ENCODE assay signal across 15 cellular contexts in the genomic region with DNA sequence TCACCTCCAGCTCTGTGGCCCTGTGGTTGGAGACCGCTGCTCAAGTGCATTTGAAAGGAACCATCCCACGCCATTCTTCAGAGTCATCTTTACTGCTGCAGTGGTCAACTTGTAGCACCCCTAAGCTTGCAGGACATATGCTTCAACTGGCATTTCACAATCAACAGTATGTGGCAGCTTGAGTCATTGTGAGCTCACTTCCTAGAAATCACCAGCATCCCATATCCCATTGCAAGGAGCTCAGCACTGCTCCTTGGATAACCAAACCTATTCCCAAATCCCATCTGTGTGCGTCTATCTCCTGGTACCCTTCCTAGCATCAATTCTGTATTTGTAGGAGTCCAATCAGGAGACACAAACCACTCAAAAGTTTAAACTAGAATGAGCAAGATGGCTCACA. TPM values are rescaled to one million over a fixed set of nuclear protein-coding genes. Genes with fewer than 3 reads are reported as not detected.
"Had no signal": no experiment of that assay in that cellular context is flagged by ENCODE, and none has a peak within 500 bp of the region (broad histone marks: within the 10 kb centered on the region; RNA-seq: fewer than 3 reads in every experiment).

No MANE protein-coding gene starts in this region.

RNA-seq across cellular contexts. Expression of a gene that starts 51.0 kb away (rescaled TPM):
- total RNA-seq: activated B cell treated with CpG ODN at 0.5 μM for 24 hours; activated CD4-positive, alpha-beta memory T cell treated with anti-CD3 and anti-CD28 coated beads for 36 hours; activated CD4-positive, alpha-beta memory T cell treated with anti-CD3 and anti-CD28 coated beads, Interleukin-2, amount 10 ng/mL, durations not matched to agents 7 days and 5 days; activated CD4-positive, alpha-beta T cell treated with anti-CD3 and anti-CD28 coated beads for 36 hours; activated CD4-positive, alpha-beta T cell treated with anti-CD3 and anti-CD28 coated beads, Interleukin-2, amount 10 ng/mL, durations not matched to agents 24 days and 14 days; activated CD4-positive, alpha-beta T cell treated with anti-CD3 and anti-CD28 coated beads, Interleukin-2, amount 10 ng/mL, durations not matched to agents 7 days and 5 days; activated CD8-positive, alpha-beta memory T cell treated with anti-CD3 and anti-CD28 coated beads for 36 hours; activated CD8-positive, alpha-beta memory T cell treated with anti-CD3 and anti-CD28 coated beads, Interleukin-2, amount 10 ng/mL, durations not matched to agents 7 days and 5 days; activated CD8-positive, alpha-beta T cell treated with anti-CD3 and anti-CD28 coated beads for 36 hours; activated CD8-positive, alpha-beta T cell treated with anti-CD3 and anti-CD28 coated beads, Interleukin-2, amount 10 ng/mL, durations not matched to agents 7 days and 5 days; T-cell; T-helper 1 cell treated with Interleukin-12 subunit alpha and Interleukin-12 subunit beta and Interleukin-4 antibody, amounts not matched to agents 30 ng/mL and 1 ng/mL, for 36 hours; T-helper 17 cell; T-helper 2 cell treated with Interferon-gamma antibody and Interleukin-4, amounts not matched to agents 100 ng/mL and 5 ng/mL, for 36 hours; WTC11 had no signal
